ENCODE assay signal across 19 cellular contexts in the genomic region with DNA sequence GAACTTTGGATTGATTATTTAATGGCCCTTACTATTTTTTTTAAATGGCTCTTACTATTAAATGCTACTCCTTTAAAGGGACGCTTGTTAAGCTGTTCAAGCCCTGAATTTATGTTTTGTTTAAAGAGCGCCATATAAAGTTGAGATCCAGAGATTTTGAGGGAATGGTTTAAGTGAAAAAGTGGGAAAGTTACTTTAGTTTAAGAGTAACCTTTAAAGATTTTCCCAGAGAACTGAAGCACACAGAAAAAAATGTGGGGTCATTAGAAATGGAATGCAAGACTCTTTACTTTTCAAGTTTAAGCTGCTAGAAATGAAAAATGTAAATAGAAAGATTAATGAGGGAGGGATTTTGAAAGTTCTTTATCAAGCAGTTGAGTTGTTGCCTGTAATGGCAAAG.
A peak's percentile ranks its signal among the peaks of the same experiment; 100 is the strongest.
DNase-seq lines count a peak whose midpoint lies in the region; ATAC-seq and TF ChIP-seq lines count a peak whose summit lies in the region.
"Had no signal": no experiment of that assay in that cellular context is flagged by ENCODE, and none has a peak within 500 bp of the region (broad histone marks: within the 10 kb centered on the region; RNA-seq: fewer than 3 reads in every experiment).

No MANE protein-coding gene starts in this region.

- dilution Hi-C loops in mammary epithelial cell (cut with HindIII; ENCODE audit: low sequenced_read_pairs) = no loop called here

- TF ChIP-seq CTCF in nephron (IDR thresholded peaks at IDR 0.05; ENCODE audit: unreplicated experiment in 3 of 3) = no peak
- no peak for TF ChIP-seq CTCF in H9 (conservative IDR thresholded peaks at IDR 0.05)
- TF ChIP-seq CTCF in mammary epithelial cell (conservative IDR thresholded peaks at IDR 0.05 in 1 of 2, IDR thresholded peaks at IDR 0.05 in 1 of 2; ENCODE audit: extremely low read depth in 1 of 2, insufficient read depth in 1 of 2, low read depth in 1 of 2, low read length in 2 of 2) = no peak
- TF ChIP-seq CTCF in heart left ventricle (IDR thresholded peaks at IDR 0.05) = no peak

- no peak overlapping the region for H4K5ac ChIP-seq in H9 (ENCODE audit: insufficient read length, low read depth, low read length)

- H4K91ac ChIP-seq in H9 (ENCODE audit: insufficient read length, low read depth, low read length) = no peak overlapping the region

- H3K4me3 Mint-ChIP-seq in nephron = no peak overlapping the region
- H3K4me3 Mint-ChIP-seq in H9 = no peak overlapping the region
- H3K4me3 Mint-ChIP-seq: CD4-positive, CD25-positive, alpha-beta regulatory T cell; CD8-positive, alpha-beta memory T cell; HFFc6; IgD-negative memory B cell had no signal

- H3K4me2 ChIP-seq in H9 (ENCODE audit: insufficient read depth, insufficient read length, low read length) (no peak overlapping the region), mammary epithelial cell (ENCODE audit: insufficient read depth, low read depth, low read length) (no peak overlapping the region)

- H3K9me3 Mint-ChIP-seq in nephron (no peaks in the 10 kb centered on the region), H9 (no peaks in the 10 kb centered on the region; a peak in 1 of 5 replicates)
- H3K9me3 Mint-ChIP-seq: CD4-positive, CD25-positive, alpha-beta regulatory T cell; HFFc6 had no signal

- DNase-seq in EH (ENCODE audit: low read depth) (peak; percentile 49), fibroblast of peridontal ligament (ENCODE audit: extremely low read depth) (peak; percentile 15), C1 segment of cervical spinal cord (lab: John Stamatoyannopoulos, UW) (no peak), H9 (no peak), mammary epithelial cell (no peak), heart left ventricle (no peak)
- DNase-seq: AML-193; CD4-positive, CD25-positive, alpha-beta regulatory T cell; CD8-positive, alpha-beta memory T cell; COR-L47; DMS 273 treated with DMSO at 0.1 percent for 48 hours; DMS53; DND-41; GM23248; HCEC 1CT; HFFc6; KBM-7 had no signal

- H3K4ac ChIP-seq in H9 (ENCODE audit: low read depth, low read length) = no peak overlapping the region

- WGBS in H9 (ENCODE audit: extremely low coverage, insufficient read length, low lambda C conversion rate) = 100% methylated on average over 1 of the region's 2 CpGs
- 70% methylated on average over 2 of the region's 2 CpGs for WGBS in mammary epithelial cell (ENCODE audit: low coverage, missing lambda C conversion rate)
- WGBS in heart left ventricle, 4 donors = 88 to 89% (median 89%) methylated on average over 2 of the region's 2 CpGs

- no peak overlapping the region for H2BK5ac ChIP-seq in H9 (ENCODE audit: insufficient read length, low read length)

- no peak overlapping the region for H2BK20ac ChIP-seq in H9 (ENCODE audit: low read depth, low read length, poor library complexity, severe bottlenecking)

- H3K27me3 Mint-ChIP-seq in nephron (ENCODE audit: low read depth) = no peaks in the 10 kb centered on the region
- peaks cover 2% of the 10 kb centered on the region; the same call in 1 of the 2 replicates for H3K27me3 Mint-ChIP-seq in H9 (ENCODE audit: low read depth)

- CTCF ChIA-PET in mammary epithelial cell (lab: Charles Lee; ENCODE audit: low non-redundant PET) = no interaction called here

- H2BK120ac ChIP-seq in H9 (ENCODE audit: low read depth, low read length, poor library complexity, severe bottlenecking) = no peak overlapping the region

- H3K79me2 ChIP-seq in H9 (ENCODE audit: insufficient read depth, low read length) (no peaks in the 10 kb centered on the region; the same call in 1 of the 2 replicates), mammary epithelial cell (ENCODE audit: insufficient read depth, low read length) (no peaks in the 10 kb centered on the region)

- H2AK5ac ChIP-seq in H9 (ENCODE audit: insufficient read length, low read length) = no peak overlapping the region

- TF ChIP-seq POLR2A in heart left ventricle (IDR thresholded peaks at IDR 0.05) = no peak

- intact Hi-C loops in mammary epithelial cell (cut with micrococcal nuclease) = no loop called here
- intact Hi-C loops in heart left ventricle (cut with DNase I) = no loop called here

- no peak overlapping the region for H3T11ph ChIP-seq in H9 (ENCODE audit: low read length)

- no peaks in the 10 kb centered on the region for H3K79me1 ChIP-seq in H9 (ENCODE audit: insufficient read depth, low read depth, low read length, poor library complexity, severe bottlenecking)

- H3K4me1 ChIP-seq in H9 (ENCODE audit: insufficient read depth, low read length) = no peaks in the 10 kb centered on the region
- peaks cover 3% of the 10 kb centered on the region for H3K4me1 ChIP-seq in mammary epithelial cell (ENCODE audit: insufficient read depth, low read length)
- H3K4me1 ChIP-seq in heart left ventricle = peaks cover 0 to 2% (median 0%) of the 10 kb centered on the region in 12 donors

- H2BK12ac ChIP-seq in H9 (ENCODE audit: insufficient read length, low read depth, low read length) = no peak overlapping the region

- H3K56ac ChIP-seq in H9 (ENCODE audit: insufficient read length, low read depth, low read length) = no peak overlapping the region

- H3K27ac ChIP-seq in H9 (ENCODE audit: insufficient read length, low read depth, low read length) = no peak overlapping the region
- no peak overlapping the region for H3K27ac ChIP-seq in mammary epithelial cell (ENCODE audit: insufficient read depth, low read depth, low read length)
- H3K27ac ChIP-seq in heart left ventricle = no peak overlapping the region
- H3K27ac ChIP-seq: GM23248 had no signal

- no peak overlapping the region for H3K4me3 ChIP-seq in mammary epithelial cell (replicated peaks in 1 of 3; ENCODE audit: insufficient read depth in 1 of 3, low read depth in 2 of 3, low read length in 3 of 3)
- no peak overlapping the region for H3K4me3 ChIP-seq in heart left ventricle
- H3K4me3 ChIP-seq: GM23248 had no signal

- in situ Hi-C loops in mammary epithelial cell (cut with MboI; ENCODE audit: low sequenced_read_pairs in 2 of 2) = no loop called here

- H2AFZ ChIP-seq in H9 (ENCODE audit: low read length) = no peak overlapping the region
- H2AFZ ChIP-seq in mammary epithelial cell (ENCODE audit: low read depth, low read length) = no peak overlapping the region
- H2AFZ ChIP-seq: GM23248 had no signal

- H3K23ac ChIP-seq in H9 (ENCODE audit: insufficient read length, low read depth, low read length) = no peak overlapping the region

- no TSS peak for BruUV-seq in mammary epithelial cell (replicated peaks; lab: Mats Ljungman, UMichigan)

- H3K9ac ChIP-seq in H9 (ENCODE audit: extremely low read depth, insufficient read length, low read length) (no peak overlapping the region), mammary epithelial cell (ENCODE audit: insufficient read depth, low read length) (no peak overlapping the region)
- H3K9ac ChIP-seq: GM23248 had no signal

- no peaks in the 10 kb centered on the region for H3K23me2 ChIP-seq in H9 (ENCODE audit: insufficient read length, low read depth, low read length, poor library complexity, severe bottlenecking)

- H3K27me3 ChIP-seq in H9 (ENCODE audit: insufficient read depth, low read length) (no peaks in the 10 kb centered on the region; the same call in 1 of the 2 replicates), mammary epithelial cell (ENCODE audit: insufficient read depth, low read length) (peaks cover 3% of the 10 kb centered on the region), heart left ventricle (no peaks in the 10 kb centered on the region)

- no peak overlapping the region for H3K14ac ChIP-seq in H9 (ENCODE audit: insufficient read depth, low read length)

- H3K4me1 Mint-ChIP-seq in nephron (peaks cover 3% of the 10 kb centered on the region), H9 (peaks cover 0 to 5% of the 10 kb centered on the region in 2 experiments; a peak in 2 of 4 replicates)
- H3K4me1 Mint-ChIP-seq: CD4-positive, CD25-positive, alpha-beta regulatory T cell; CD8-positive, alpha-beta memory T cell had no signal

- no peak overlapping the region for H4K8ac ChIP-seq in H9 (replicated peaks; ENCODE audit: insufficient read length, low read depth, low read length)

- no peak overlapping the region for H3K18ac ChIP-seq in H9 (ENCODE audit: insufficient read length, low read depth, low read length)

- no peak for ATAC-seq in heart left ventricle

- H3K36me3 Mint-ChIP-seq in nephron (ENCODE audit: low read depth) = no peaks in the 10 kb centered on the region
- H3K36me3 Mint-ChIP-seq in H9 (ENCODE audit: insufficient read depth in 1 of 3, low read depth in 3 of 3) = no peaks in the 10 kb centered on the region; a peak in 2 of 7 replicates
- H3K36me3 Mint-ChIP-seq: CD4-positive, CD25-positive, alpha-beta regulatory T cell; CD8-positive, alpha-beta memory T cell; IgD-negative memory B cell had no signal

- H3K36me3 ChIP-seq in mammary epithelial cell (ENCODE audit: insufficient read depth, low read length) = no peaks in the 10 kb centered on the region
- H3K36me3 ChIP-seq in heart left ventricle = no peaks in the 10 kb centered on the region

- H4K20me1 ChIP-seq in H9 (ENCODE audit: control insufficient read depth, insufficient read depth, insufficient read length) (no peaks in the 10 kb centered on the region), mammary epithelial cell (ENCODE audit: insufficient read depth, low read length) (no peaks in the 10 kb centered on the region)

- H3K27ac Mint-ChIP-seq in nephron = peak overlapping the region in 2 of 3 experiments; percentile 32 to 47
- no peak overlapping the region for H3K27ac Mint-ChIP-seq in H9
- H3K27ac Mint-ChIP-seq: CD4-positive, CD25-positive, alpha-beta regulatory T cell; HFFc6; IgD-negative memory B cell had no signal

- no peaks in the 10 kb centered on the region for H3K9me3 ChIP-seq in H9 (ENCODE audit: control insufficient read depth, low read depth, low read length)
- no peaks in the 10 kb centered on the region for H3K9me3 ChIP-seq in mammary epithelial cell (replicated peaks; ENCODE audit: insufficient read depth, low read length)
- H3K9me3 ChIP-seq in heart left ventricle = peaks cover 0 to 10% (median 0%) of the 10 kb centered on the region in 12 donors

- no peak overlapping the region for H2BK15ac ChIP-seq in H9 (ENCODE audit: low read depth, low read length)

Comparison
In these comparisons a context has a peak if more than half of its experiments do, and no peak if none do; other contexts are left out.
1. DNase-seq: peak in EH (single experiment) and fibroblast of peridontal ligament (single experiment); none in C1 segment of cervical spinal cord (0 of 14), H9 (single experiment), mammary epithelial cell (single experiment) and heart left ventricle (0 of 5).
2. H3K27ac Mint-ChIP-seq: peak in nephron (2 of 3); none in H9 (0 of 3).